In genomic region chr21:45555557-45556301, GRCh38 we compare ENCODE assay signal across 8 cellular contexts. TPM values are rescaled to one million over a fixed set of nuclear protein-coding genes. Genes with fewer than 3 reads are reported as not detected.
DNase-seq lines count a peak whose midpoint lies in the region; ATAC-seq and TF ChIP-seq lines count a peak whose summit lies in the region.

No MANE protein-coding gene starts in this region.

- H3K4me3 ChIP-seq in OCI-LY7 (ENCODE audit: low read depth, low read length, poor library complexity, severe bottlenecking) (peak overlapping the region; percentile 41), fibroblast of pulmonary artery (replicated peaks; ENCODE audit: low read depth, low read length) (peak overlapping the region; percentile 53), tibial artery (peak overlapping the region; percentile 57), PC-9 (no peak overlapping the region)

- H3K36me3 Mint-ChIP-seq in naive thymus-derived CD8-positive, alpha-beta T cell, result no peaks in the 10 kb centered on the region

- no peaks in the 10 kb centered on the region for H3K9me3 Mint-ChIP-seq in naive thymus-derived CD8-positive, alpha-beta T cell

- H3K4me1 ChIP-seq in OCI-LY7 (ENCODE audit: insufficient read depth, low read length, poor library complexity, severe bottlenecking) (peaks cover 18% of the 10 kb centered on the region), tibial artery (peaks cover 0 to 13% (median 8%) of the 10 kb centered on the region in 4 donors), PC-9 (replicated peaks; ENCODE audit: insufficient read depth) (peaks cover 11% of the 10 kb centered on the region)

- ATAC-seq in HG02885 (IDR thresholded peaks at IDR 0.05; ENCODE audit: poor library complexity, unreplicated experiment), result peak; percentile 66
- ATAC-seq in naive thymus-derived CD8-positive, alpha-beta T cell, result peak; percentile 49 to 57

- H4K20me1 ChIP-seq in OCI-LY7 (ENCODE audit: insufficient read depth, low read length) (no peaks in the 10 kb centered on the region), PC-9 (ENCODE audit: insufficient read depth) (no peaks in the 10 kb centered on the region)

- H3K4me1 Mint-ChIP-seq in naive thymus-derived CD8-positive, alpha-beta T cell, result peaks cover 12 to 33% (median 24%) of the 10 kb centered on the region in 4 donors

- H3K27me3 ChIP-seq in tibial artery (peaks cover 0 to 58% of the 10 kb centered on the region in 2 donors), PC-9 (ENCODE audit: insufficient read depth, low read depth) (peaks cover 26% of the 10 kb centered on the region; the same call in 1 of the 2 replicates)

- peak overlapping the region in 8 of 10 donors; percentile 19 to 90 (median 78) for H3K27ac Mint-ChIP-seq in naive thymus-derived CD8-positive, alpha-beta T cell

- no peaks in the 10 kb centered on the region for H3K9me3 ChIP-seq in OCI-LY7 (ENCODE audit: low read length)
- no peaks in the 10 kb centered on the region for H3K9me3 ChIP-seq in tibial artery
- no peaks in the 10 kb centered on the region for H3K9me3 ChIP-seq in PC-9 (ENCODE audit: insufficient read depth, low read depth)

- no peak overlapping the region; the same call in 1 of the 2 replicates for H2AFZ ChIP-seq in OCI-LY7 (ENCODE audit: low read length)
- H2AFZ ChIP-seq in PC-9, result no peak overlapping the region

- DNase-seq in DMS53 treated with DMSO at 0.1 percent for 48 hours (lab: John Stamatoyannopoulos, UW; ENCODE audit: unreplicated experiment), result peak; percentile 82
- DNase-seq in OCI-LY7 (ENCODE audit: low spot score), result peak; percentile 69
- peak; percentile 49 for DNase-seq in activated gamma-delta T cell treated with Interleukin-2 at 50 U/mL for 16 hours
- DNase-seq in fibroblast of pulmonary artery (ENCODE audit: low read depth), result peak; percentile 90
- DNase-seq in naive thymus-derived CD8-positive, alpha-beta T cell, result peak in 9 of 10 donors; percentile 24 to 69 (median 51)
- peak; percentile 54 to 90 for DNase-seq in tibial artery
- no peak for DNase-seq in PC-9

- TF ChIP-seq CTCF in OCI-LY7 (conservative IDR thresholded peaks at IDR 0.05; ENCODE audit: low read length), result peak; percentile 74
- peak; percentile 93 for TF ChIP-seq CTCF in fibroblast of pulmonary artery (IDR thresholded peaks at IDR 0.05; ENCODE audit: low read length, missing control alignments)
- TF ChIP-seq CTCF in tibial artery (IDR thresholded peaks at IDR 0.05), result peak; percentile 62 to 76
- no peak for TF ChIP-seq CTCF in PC-9 (conservative IDR thresholded peaks at IDR 0.05)

- intact Hi-C loops in OCI-LY7 (cut with micrococcal nuclease; ENCODE audit: unreplicated experiment) (loop anchor here (1.0 to 5.0 kb wide), 3 partner anchors 41 to 265 kb away; partner anchors contain the start of gene PCBP3), tibial artery (cut with DNase I; ENCODE audit: low total_unique reads) (loop anchor here (5.0 kb wide), 3 partner anchors 42 to 367 kb away; no protein-coding TSS in a partner anchor), PC-9 (cut with micrococcal nuclease; ENCODE audit: unreplicated experiment) (loop anchor here (2.0 kb wide), 1 partner anchor 263 kb away; no protein-coding TSS in a partner anchor)

- POLR2A ChIA-PET in OCI-LY7 (lab: Charles Lee) (no interaction called here), PC-9 (lab: Charles Lee; ENCODE audit: unreplicated experiment) (no interaction called here)
- POLR2A ChIA-PET in naive thymus-derived CD8-positive, alpha-beta T cell (lab: Charles Lee), result interaction anchor here (0.6 to 1.4 kb wide), 4 partner anchors 11 to 753 kb away, joined by 3 to 4 read pairs (median 4); no protein-coding TSS in a partner anchor

- H3K36me3 ChIP-seq in OCI-LY7 (ENCODE audit: insufficient read depth, low read length) (no peaks in the 10 kb centered on the region), tibial artery (no peaks in the 10 kb centered on the region), PC-9 (ENCODE audit: low read depth) (no peaks in the 10 kb centered on the region)

- no peak overlapping the region for H3K27ac ChIP-seq in OCI-LY7 (ENCODE audit: low read depth, low read length, poor library complexity, severe bottlenecking)
- H3K27ac ChIP-seq in tibial artery, result peak overlapping the region; percentile 13 to 76
- H3K27ac ChIP-seq in PC-9, result no peak overlapping the region

- CTCF ChIA-PET in OCI-LY7 (lab: Charles Lee; ENCODE audit: unreplicated experiment) (interaction anchor here (1.3 kb wide), 1 partner anchor 40 kb away, joined by 4 read pairs; no protein-coding TSS in a partner anchor), PC-9 (lab: Charles Lee) (interaction anchor here (0.6 kb wide), 1 partner anchor 745 kb away, joined by 3 read pairs; no protein-coding TSS in a partner anchor)

- peaks cover 0 to 5% (median 2%) of the 10 kb centered on the region in 5 donors for H3K27me3 Mint-ChIP-seq in naive thymus-derived CD8-positive, alpha-beta T cell

- H3K9me2 ChIP-seq in OCI-LY7 (ENCODE audit: insufficient read depth, low read length), result no peaks in the 10 kb centered on the region
- H3K9me2 ChIP-seq in PC-9 (ENCODE audit: insufficient read depth), result no peaks in the 10 kb centered on the region

- no peaks in the 10 kb centered on the region for H3F3A ChIP-seq in PC-9 (ENCODE audit: insufficient read depth, low read depth)

- H3K4me2 ChIP-seq in OCI-LY7 (ENCODE audit: low read length) (peak overlapping the region; percentile 49), PC-9 (no peak overlapping the region)

- H3K4me3 Mint-ChIP-seq in naive thymus-derived CD8-positive, alpha-beta T cell, result peak overlapping the region in 9 of 10 donors; percentile 39 to 72 (median 59)

- no TSS peak for BruUV-seq in OCI-LY7 (replicated peaks; lab: Mats Ljungman, UMichigan)
- no TSS peak for BruUV-seq in PC-9 (replicated peaks; lab: Mats Ljungman, UMichigan)

- H3K79me2 ChIP-seq in OCI-LY7 (ENCODE audit: insufficient read depth, low read depth, low read length), result no peaks in the 10 kb centered on the region
- no peaks in the 10 kb centered on the region for H3K79me2 ChIP-seq in PC-9 (ENCODE audit: low read depth)

RNA-seq across cellular contexts. Expression of gene SLC19A1, which starts 13.5 kb away (rescaled TPM):
- total RNA-seq in OCI-LY7 (2014; rRNA removed; shearing (Covaris generic)), result 13.2 and 17.9 TPM in 2 replicates
- total RNA-seq in OCI-LY7 (2022) (41.1 and 41.2 TPM in 2 replicates), PC-9 (2021) (22.6 and 25.0 TPM in 2 replicates)
- total RNA-seq in naive thymus-derived CD8-positive, alpha-beta T cell, result 10 to 100 TPM; 10.2 to 14.4 TPM
- polyA plus RNA-seq in naive thymus-derived CD8-positive, alpha-beta T cell, result 10 to 100 TPM in 1 of 3 donors, 1 to 10 TPM in 2; 4.6 to 12.1 (median 9.3) TPM

Comparison
In these comparisons a context has a peak if more than half of its experiments do, and no peak if none do; other contexts are left out.
1. DNase-seq: peak in DMS53 treated with DMSO at 0.1 percent for 48 hours (single experiment), OCI-LY7 (single experiment), activated gamma-delta T cell treated with Interleukin-2 at 50 U/mL for 16 hours (single experiment), fibroblast of pulmonary artery (single experiment), naive thymus-derived CD8-positive, alpha-beta T cell (9 of 10) and tibial artery (2 of 2); none in PC-9 (0 of 2).
2. H3K27ac ChIP-seq: peak in tibial artery (2 of 2); none in OCI-LY7 (single experiment) and PC-9 (single experiment).